ENCODE assay signal across 10 cellular contexts in genomic region chr14:67335781-67336180, GRCh38. TPM values are rescaled to one million over a fixed set of nuclear protein-coding genes. Genes with fewer than 3 reads are reported as not detected.
A peak's percentile ranks its signal among the peaks of the same experiment; 100 is the strongest.
DNase-seq lines count a peak whose midpoint lies in the region; ATAC-seq and TF ChIP-seq lines count a peak whose summit lies in the region.
"Had no signal": no experiment of that assay in that cellular context is flagged by ENCODE, and none has a peak within 500 bp of the region (broad histone marks: within the 10 kb centered on the region; RNA-seq: fewer than 3 reads in every experiment).

No MANE protein-coding gene starts in this region.

- no peaks in the 10 kb centered on the region for H3K9me3 ChIP-seq in MG63

- no peaks in the 10 kb centered on the region for H3K27me3 ChIP-seq in BJ (ENCODE audit: control insufficient read depth, insufficient read depth, low read length)
- no peaks in the 10 kb centered on the region for H3K27me3 ChIP-seq in MG63

- CTCF ChIA-PET in BJ (lab: Yijun Ruan, JAX), result no interaction called here

- POLR2A ChIA-PET in BJ (lab: Charles Lee), result no interaction called here

- H3K36me3 ChIP-seq in BJ (ENCODE audit: control insufficient read depth, insufficient read depth, low read length), result peaks cover 7% of the 10 kb centered on the region
- peaks cover 18% of the 10 kb centered on the region for H3K36me3 ChIP-seq in MG63

- ATAC-seq in HG03342 (IDR thresholded peaks at IDR 0.05; ENCODE audit: unreplicated experiment), result no peak
- ATAC-seq: stimulated activated effector memory CD8-positive, alpha-beta T cell treated with anti-CD3 and anti-CD28 coated beads, Interleukin-12 subunit alpha, Interleukin-12 subunit beta, amount 100 ng/mL, for 72 hours had no signal

- TF ChIP-seq CTCF in BJ (IDR thresholded peaks at IDR 0.05; ENCODE audit: insufficient read depth, low read depth, low read length) (peak; percentile 39), GM12875 (IDR thresholded peaks at IDR 0.05; ENCODE audit: borderline replicate concordance, insufficient read depth, low read depth, low read length) (peak; percentile 36; the same call in 1 of the 2 replicates)

- H3K4me3 ChIP-seq in BJ (ENCODE audit: low read depth, low read length) (no peak overlapping the region), GM12875 (ENCODE audit: low read depth, low read length) (no peak overlapping the region), MG63 (no peak overlapping the region)

- DNase-seq in BJ (ENCODE audit: low read depth) (no peak), SW480 (ENCODE audit: low spot score) (peak; percentile 33), iPS-NIHi11 (ENCODE audit: low spot score) (peak; percentile 18), middle frontal gyrus (ENCODE audit: extremely low spot score, low spot score) (no peak), MG63 (no peak), DMS79 treated with DMSO at 0.1 percent for 48 hours (lab: John Stamatoyannopoulos, UW) (no peak)
- DNase-seq: nucleus accumbens had no signal

RNA-seq across cellular contexts. Expression of gene ATP6V1D, which starts 23.8 kb away (rescaled TPM):
- polyA plus RNA-seq in BJ (2011; rRNA removed), result 62.1 and 100 TPM in 2 replicates
- polyA minus RNA-seq in BJ (2011; rRNA and poly(A)+ RNA removed), result 29.2 and 32.2 TPM in 2 replicates
- 53.2 and 57.7 TPM in 2 replicates for total RNA-seq in MG63 (2014; rRNA removed; shearing (Covaris generic); ENCODE audit: low replicate concordance)

RNA-seq across cellular contexts. Expression of gene EIF2S1, which starts 24.3 kb away (rescaled TPM):
- 34.4 and 116 TPM in 2 replicates for polyA plus RNA-seq in BJ (2011; rRNA removed)
- 33.1 and 37.3 TPM in 2 replicates for polyA minus RNA-seq in BJ (2011; rRNA and poly(A)+ RNA removed)
- 284 and 534 TPM in 2 replicates for total RNA-seq in MG63 (2014; rRNA removed; shearing (Covaris generic); ENCODE audit: low replicate concordance)

Comparison
In these comparisons a context has a peak if more than half of its experiments do, and no peak if none do; other contexts are left out.
1. DNase-seq: peak in SW480 (single experiment) and iPS-NIHi11 (single experiment); none in BJ (single experiment), middle frontal gyrus (single experiment), MG63 (single experiment) and DMS79 treated with DMSO at 0.1 percent for 48 hours (single experiment).